10 cellular contexts compared by ENCODE assay signal in genomic region chr19:8243146-8243545, GRCh38. TPM values are rescaled to one million over a fixed set of nuclear protein-coding genes. Genes with fewer than 3 reads are reported as not detected.
"Had no signal": no experiment of that assay in that cellular context is flagged by ENCODE, and none has a peak within 500 bp of the region (broad histone marks: within the 10 kb centered on the region; RNA-seq: fewer than 3 reads in every experiment).

No MANE protein-coding gene starts in this region.

- H3K4me3 Mint-ChIP-seq: GM23338, H9, HFFc6 had no signal

- H3K9ac ChIP-seq: GM23248 had no signal

- H3K27ac Mint-ChIP-seq: GM23338, H9, HFFc6 had no signal

- FAIRE-seq: H1, H54 had no signal

- H3K4me3 ChIP-seq: GM23248, GM23338, HAP-1 had no signal

- H2AFZ ChIP-seq: GM23248, GM23338 had no signal

- H3K4me2 ChIP-seq: GM23338 had no signal

- H3K36me3 ChIP-seq: HAP-1 had no signal

- ATAC-seq: GM23338, HCT116 had no signal

- DNase-seq: GM23248, GOT3, H9, HCEC 1CT, HFFc6 had no signal

- H3K27ac ChIP-seq: GM23248 had no signal

RNA-seq across cellular contexts. Expression of gene CERS4, which starts 34.0 kb away (rescaled TPM):
- total RNA-seq: GM23248, HFFc6 had no signal
- polyA plus RNA-seq: GM23248 had no signal
